ENCODE assay signal across 8 cellular contexts in the genomic region with DNA sequence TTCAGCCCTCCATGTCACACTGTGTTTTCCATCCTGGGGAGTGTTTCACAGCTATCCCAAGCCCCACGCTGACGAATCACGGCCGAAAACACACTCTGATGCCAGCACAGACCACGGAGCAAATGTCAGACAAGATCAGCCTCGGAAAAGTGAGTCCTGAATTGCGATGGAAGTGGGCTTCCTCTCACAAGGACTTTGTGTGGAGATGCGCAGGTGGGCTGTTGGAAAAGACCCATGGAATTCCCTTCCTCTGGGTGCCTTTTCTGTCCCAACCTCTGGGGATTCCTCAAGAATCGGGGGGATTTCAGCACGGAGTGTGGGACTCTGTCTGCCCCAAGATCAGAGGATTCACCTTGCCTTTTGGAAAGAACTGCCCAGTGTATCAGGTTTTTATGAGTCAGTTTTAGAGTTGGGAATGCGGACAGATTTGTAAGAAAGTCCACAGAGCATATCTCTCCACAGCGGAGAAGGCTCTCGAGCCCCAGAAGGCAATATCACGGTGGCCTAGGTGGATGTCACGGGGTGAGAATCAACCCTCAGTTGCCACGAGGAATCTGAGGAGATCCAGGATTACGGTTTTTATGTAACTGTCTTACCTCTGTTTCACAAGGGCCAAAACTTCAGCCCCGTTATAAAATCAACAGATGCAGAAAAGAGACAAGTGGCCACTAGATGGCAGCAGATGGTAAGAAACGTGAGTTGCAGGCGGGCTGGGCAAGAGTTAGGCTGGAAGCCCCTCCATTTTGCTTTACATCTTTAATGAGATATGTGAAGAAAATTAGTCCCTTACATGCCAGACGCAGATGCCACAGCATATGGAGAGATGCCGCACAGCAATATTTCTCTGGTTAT.
DNase-seq lines count a peak whose midpoint lies in the region; ATAC-seq and TF ChIP-seq lines count a peak whose summit lies in the region.

No MANE protein-coding gene starts in this region.

- H2AFZ ChIP-seq in SK-N-SH (ENCODE audit: low read depth) (no peak overlapping the region), fibroblast of lung (ENCODE audit: low read length) (no peak overlapping the region)

- WGBS in SK-N-SH (ENCODE audit: low lambda C conversion rate) = 16% methylated on average over 22 of the region's 22 CpGs

- H3K36me3 ChIP-seq in SK-N-SH (replicated peaks in 1 of 2; ENCODE audit: control insufficient read depth in 1 of 2, insufficient read depth in 2 of 2, low read length in 1 of 2) (no peaks in the 10 kb centered on the region), fibroblast of lung (ENCODE audit: control insufficient read depth, insufficient read depth, low read length) (no peaks in the 10 kb centered on the region)
- no peaks in the 10 kb centered on the region for H3K36me3 ChIP-seq in naive thymus-derived CD4-positive, alpha-beta T cell (ENCODE audit: control insufficient read depth in 2 of 3, insufficient read depth in 3 of 3, low read length in 3 of 3)

- H3K4me3 ChIP-seq in SK-N-SH (ENCODE audit: low read depth in 2 of 2, low read length in 1 of 2) (no peak overlapping the region; a peak in 1 of 4 replicates), fibroblast of lung (replicated peaks in 1 of 4; ENCODE audit: control extremely low read depth in 1 of 4, insufficient read depth in 1 of 4, low read depth in 3 of 4, low read length in 4 of 4) (no peak overlapping the region)
- H3K4me3 ChIP-seq in naive thymus-derived CD4-positive, alpha-beta T cell (ENCODE audit: low read length) = no peak overlapping the region

- H3K9me3 Mint-ChIP-seq in naive thymus-derived CD4-positive, alpha-beta T cell = no peaks in the 10 kb centered on the region

- CTCF ChIA-PET in SK-N-SH (lab: Yijun Ruan, JAX) = interaction anchor here (1.0 to 3.8 kb wide), 8 partner anchors 13 to 266 kb away, joined by 3 to 19 read pairs (median 6); no protein-coding TSS in a partner anchor
- CTCF ChIA-PET in naive thymus-derived CD4-positive, alpha-beta T cell (lab: Charles Lee) = no interaction called here

- H3K27ac ChIP-seq in SK-N-SH (ENCODE audit: low read depth in 2 of 2, low read length in 1 of 2) (no peak overlapping the region), fibroblast of lung (ENCODE audit: insufficient read depth, low read length) (no peak overlapping the region)
- H3K27ac ChIP-seq in naive thymus-derived CD4-positive, alpha-beta T cell (ENCODE audit: low read depth, low read length) = no peak overlapping the region

- H3K9ac ChIP-seq in SK-N-SH (no peak overlapping the region), fibroblast of lung (ENCODE audit: insufficient read depth, low read length) (no peak overlapping the region)

- H3K9me3 ChIP-seq in SK-N-SH (no peaks in the 10 kb centered on the region), fibroblast of lung (ENCODE audit: control insufficient read depth, insufficient read depth, low read depth, low read length) (no peaks in the 10 kb centered on the region)
- H3K9me3 ChIP-seq in naive thymus-derived CD4-positive, alpha-beta T cell (ENCODE audit: control insufficient read depth in 2 of 3, low read length in 3 of 3) = no peaks in the 10 kb centered on the region

- H3K4me2 ChIP-seq in SK-N-SH = no peak overlapping the region
- H3K4me2 ChIP-seq in fibroblast of lung (ENCODE audit: extremely low read depth, insufficient read depth, low read length) = no peak overlapping the region

- H3K4me3 Mint-ChIP-seq in naive thymus-derived CD4-positive, alpha-beta T cell = no peak overlapping the region

- POLR2A ChIA-PET in SK-N-SH (lab: Yijun Ruan, JAX) = no interaction called here
- POLR2A ChIA-PET in naive thymus-derived CD4-positive, alpha-beta T cell (lab: Charles Lee) = no interaction called here

- H4K20me1 ChIP-seq in SK-N-SH (ENCODE audit: insufficient read depth) (no peaks in the 10 kb centered on the region), fibroblast of lung (ENCODE audit: control insufficient read depth, extremely low read depth, insufficient read depth, low read length) (no peaks in the 10 kb centered on the region)

- H3F3A ChIP-seq in SK-N-SH (replicated peaks; ENCODE audit: insufficient read depth) = no peaks in the 10 kb centered on the region

- H3K36me3 Mint-ChIP-seq in naive thymus-derived CD4-positive, alpha-beta T cell = no peaks in the 10 kb centered on the region

- TF ChIP-seq RAD21 in SK-N-SH (IDR thresholded peaks at IDR 0.05; ENCODE audit: low read length) = peak; percentile 91

- no peak for TF ChIP-seq EP300 in SK-N-SH (IDR thresholded peaks at IDR 0.05; ENCODE audit: borderline replicate concordance in 1 of 2, low read depth in 1 of 2, low read length in 1 of 2)

- peaks cover 0 to 5% (median 0%) of the 10 kb centered on the region in 7 donors for H3K4me1 Mint-ChIP-seq in naive thymus-derived CD4-positive, alpha-beta T cell

- peak; percentile 88 for TF ChIP-seq CTCF in SK-N-SH (IDR thresholded peaks at IDR 0.05)
- TF ChIP-seq CTCF in fibroblast of lung (conservative IDR thresholded peaks at IDR 0.05 in 1 of 2, IDR thresholded peaks at IDR 0.05 in 1 of 2; ENCODE audit: low read depth in 1 of 2, low read length in 2 of 2) = peak; percentile 74 to 77

- DNase-seq in NCI-H2081 (lab: John Stamatoyannopoulos, UW) = peak; percentile 48 to 59
- DNase-seq in NCI-H2081 treated with DMSO at 0.1 percent for 48 hours (lab: John Stamatoyannopoulos, UW) = no peak
- DNase-seq in MV-4-11 (lab: John Stamatoyannopoulos, UW) = peak; percentile 51
- DNase-seq in SK-N-SH = peak; percentile 73
- peak; percentile 62 to 77 for DNase-seq in fibroblast of lung (ENCODE audit: low read depth in 2 of 2)
- DNase-seq in naive thymus-derived CD4-positive, alpha-beta T cell = peak in 1 of 9 donors; percentile 33

- intact Hi-C loops in naive thymus-derived CD4-positive, alpha-beta T cell (cut with micrococcal nuclease) = loop anchor here in 1 of 2 donors (10.0 kb wide), 1 partner anchor 72 kb away; no protein-coding TSS in a partner anchor

- no peaks in the 10 kb centered on the region for H3K9me2 ChIP-seq in SK-N-SH

- peaks cover 51% of the 10 kb centered on the region for H3K27me3 ChIP-seq in SK-N-SH (ENCODE audit: insufficient read depth)
- peaks cover 7% of the 10 kb centered on the region for H3K27me3 ChIP-seq in fibroblast of lung (ENCODE audit: control insufficient read depth, insufficient read depth, low read length)
- H3K27me3 ChIP-seq in naive thymus-derived CD4-positive, alpha-beta T cell (ENCODE audit: control insufficient read depth in 2 of 2, insufficient read depth in 2 of 2, low read length in 2 of 2) = no peaks in the 10 kb centered on the region

- peak; percentile 33 for ATAC-seq in naive thymus-derived CD4-positive, alpha-beta T cell
- no peak for ATAC-seq in GM21447 (IDR thresholded peaks at IDR 0.05; ENCODE audit: unreplicated experiment)
- ATAC-seq in HG02610 (IDR thresholded peaks at IDR 0.05; ENCODE audit: unreplicated experiment) = no peak

- no peaks in the 10 kb centered on the region; a peak in 2 of 4 replicates for H3K4me1 ChIP-seq in SK-N-SH (ENCODE audit: control insufficient read depth in 1 of 2, insufficient read depth in 2 of 2, low read depth in 1 of 2, low read length in 1 of 2)
- no peaks in the 10 kb centered on the region for H3K4me1 ChIP-seq in fibroblast of lung (ENCODE audit: control insufficient read depth, extremely low read depth, insufficient read depth, low read length)
- H3K4me1 ChIP-seq in naive thymus-derived CD4-positive, alpha-beta T cell (ENCODE audit: control insufficient read depth in 2 of 2, insufficient read depth in 2 of 2, low read length in 2 of 2) = no peaks in the 10 kb centered on the region

- H3K79me2 ChIP-seq in SK-N-SH (ENCODE audit: insufficient read depth) = no peaks in the 10 kb centered on the region
- no peaks in the 10 kb centered on the region for H3K79me2 ChIP-seq in fibroblast of lung (ENCODE audit: control insufficient read depth, insufficient read depth, low read length)

- H3K27ac Mint-ChIP-seq in naive thymus-derived CD4-positive, alpha-beta T cell = no peak overlapping the region

- no peaks in the 10 kb centered on the region for H3K27me3 Mint-ChIP-seq in naive thymus-derived CD4-positive, alpha-beta T cell

TF ChIP-seq in SK-N-SH, 30 proteins besides CTCF, POLR2A, EP300 and RAD21:
- TF ChIP-seq TEAD4 (IDR thresholded peaks at IDR 0.05; ENCODE audit: borderline replicate concordance, insufficient read depth) = no peak
- TF ChIP-seq RFX5 (IDR thresholded peaks at IDR 0.05; ENCODE audit: low read length) = no peak
- no peak for TF ChIP-seq NRF1 (IDR thresholded peaks at IDR 0.05; ENCODE audit: low read depth, low read length)
- TF ChIP-seq, protein P1, sequence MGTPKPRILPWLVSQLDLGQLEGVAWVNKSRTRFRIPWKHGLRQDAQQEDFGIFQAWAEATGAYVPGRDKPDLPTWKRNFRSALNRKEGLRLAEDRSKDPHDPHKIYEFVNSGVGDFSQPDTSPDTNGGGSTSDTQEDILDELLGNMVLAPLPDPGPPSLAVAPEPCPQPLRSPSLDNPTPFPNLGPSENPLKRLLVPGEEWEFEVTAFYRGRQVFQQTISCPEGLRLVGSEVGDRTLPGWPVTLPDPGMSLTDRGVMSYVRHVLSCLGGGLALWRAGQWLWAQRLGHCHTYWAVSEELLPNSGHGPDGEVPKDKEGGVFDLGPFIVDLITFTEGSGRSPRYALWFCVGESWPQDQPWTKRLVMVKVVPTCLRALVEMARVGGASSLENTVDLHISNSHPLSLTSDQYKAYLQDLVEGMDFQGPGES (IDR thresholded peaks at IDR 0.05; ENCODE audit: low read depth, low read length) = no peak
- no peak for TF ChIP-seq RCOR1 (IDR thresholded peaks at IDR 0.05; ENCODE audit: low read length)
- TF ChIP-seq, protein P2, sequence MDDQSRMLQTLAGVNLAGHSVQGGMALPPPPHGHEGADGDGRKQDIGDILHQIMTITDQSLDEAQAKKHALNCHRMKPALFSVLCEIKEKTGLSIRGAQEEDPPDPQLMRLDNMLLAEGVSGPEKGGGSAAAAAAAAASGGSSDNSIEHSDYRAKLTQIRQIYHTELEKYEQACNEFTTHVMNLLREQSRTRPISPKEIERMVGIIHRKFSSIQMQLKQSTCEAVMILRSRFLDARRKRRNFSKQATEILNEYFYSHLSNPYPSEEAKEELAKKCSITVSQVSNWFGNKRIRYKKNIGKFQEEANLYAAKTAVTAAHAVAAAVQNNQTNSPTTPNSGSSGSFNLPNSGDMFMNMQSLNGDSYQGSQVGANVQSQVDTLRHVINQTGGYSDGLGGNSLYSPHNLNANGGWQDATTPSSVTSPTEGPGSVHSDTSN (IDR thresholded peaks at IDR 0.05) = no peak
- TF ChIP-seq GABPA (IDR thresholded peaks at IDR 0.05; ENCODE audit: low read depth) = no peak
- peak; percentile 73 for TF ChIP-seq SMC3 (IDR thresholded peaks at IDR 0.05; ENCODE audit: low read depth, low read length)
- TF ChIP-seq TAF1 (IDR thresholded peaks at IDR 0.05; ENCODE audit: borderline replicate concordance, low read depth, low read length) = no peak
- TF ChIP-seq YY1 (IDR thresholded peaks at IDR 0.05; ENCODE audit: low read depth) = peak; percentile 33; the same call in 1 of the 2 replicates
TF ChIP-seq in SK-N-SH: peak in this region for 2.
